ENCODE assay signal across 13 cellular contexts in genomic region chr21:38988211-38989096, GRCh38.
DNase-seq lines count a peak whose midpoint lies in the region; ATAC-seq, FAIRE-seq and TF ChIP-seq lines count a peak whose summit lies in the region.
"Had no signal": no experiment of that assay in that cellular context is flagged by ENCODE, and none has a peak within 500 bp of the region (broad histone marks: within the 10 kb centered on the region; RNA-seq: fewer than 3 reads in every experiment).

No MANE protein-coding gene starts in this region.

- peaks cover 0 to 5% (median 0%) of the 10 kb centered on the region in 9 donors for H3K9me3 Mint-ChIP-seq in naive thymus-derived CD8-positive, alpha-beta T cell
- H3K9me3 Mint-ChIP-seq: activated naive CD8-positive, alpha-beta T cell treated with anti-CD3 and anti-CD28 coated beads, Interleukin-2, amount 10 ng/mL, durations not matched to agents 7 days and 5 days had no signal

- H3K27ac ChIP-seq in DOHH2 (ENCODE audit: low read depth, low read length), result no peak overlapping the region
- H3K27ac ChIP-seq in rectal smooth muscle tissue (ENCODE audit: low read depth, low read length), result peak overlapping the region; percentile 64
- no peak overlapping the region for H3K27ac ChIP-seq in lower lobe of right lung
- H3K27ac ChIP-seq: esophagus muscularis mucosa, SJSA1 had no signal

- H3K27me3 ChIP-seq in DOHH2 (ENCODE audit: control insufficient read depth, low read length) (peaks cover 55% of the 10 kb centered on the region), bronchial epithelial cell (ENCODE audit: control insufficient read depth, insufficient read depth, low read length) (no peaks in the 10 kb centered on the region), rectal smooth muscle tissue (ENCODE audit: control insufficient read depth, insufficient read depth, low read length) (no peaks in the 10 kb centered on the region), lower lobe of right lung (ENCODE audit: low read depth) (no peaks in the 10 kb centered on the region)
- H3K27me3 ChIP-seq: esophagus muscularis mucosa, SJSA1 had no signal

- peak overlapping the region in 1 of 10 donors; percentile 40 for H3K27ac Mint-ChIP-seq in naive thymus-derived CD8-positive, alpha-beta T cell
- H3K27ac Mint-ChIP-seq: activated naive CD8-positive, alpha-beta T cell treated with anti-CD3 and anti-CD28 coated beads, Interleukin-2, amount 10 ng/mL, durations not matched to agents 7 days and 5 days had no signal

- H3K4me3 ChIP-seq in DOHH2 (ENCODE audit: low read length) (no peak overlapping the region), bronchial epithelial cell (ENCODE audit: low read depth, low read length) (no peak overlapping the region), rectal smooth muscle tissue (ENCODE audit: low read length) (no peak overlapping the region), lower lobe of right lung (no peak overlapping the region)
- H3K4me3 ChIP-seq: esophagus muscularis mucosa, SJSA1 had no signal

- H3F3A ChIP-seq in DOHH2 (ENCODE audit: control insufficient read depth, insufficient read depth), result no peaks in the 10 kb centered on the region

- H3K9me2 ChIP-seq in DOHH2 (replicated peaks; ENCODE audit: control insufficient read depth, low read length), result no peaks in the 10 kb centered on the region

- intact Hi-C loops in lower lobe of right lung (cut with DNase I), result no loop called here

- DNase-seq in NCI-H2107 (lab: John Stamatoyannopoulos, UW), result peak; percentile 59
- DNase-seq in bronchial epithelial cell (ENCODE audit: low read depth), result peak; percentile 30
- no peak for DNase-seq in lower lobe of right lung
- no peak for DNase-seq in naive thymus-derived CD8-positive, alpha-beta T cell
- DNase-seq: activated naive CD8-positive, alpha-beta T cell treated with anti-CD3 and anti-CD28 coated beads, Interleukin-2, amount 10 ng/mL, durations not matched to agents 7 days and 5 days; stimulated activated CD4-positive, alpha-beta T cell treated with anti-CD3 and anti-CD28 coated beads, Interleukin-4, amount 100 ng/mL, for 4 hours; stimulated activated naive CD4-positive, alpha-beta T cell had no signal

- peaks cover 34 to 65% (median 49%) of the 10 kb centered on the region in 5 donors for H3K27me3 Mint-ChIP-seq in naive thymus-derived CD8-positive, alpha-beta T cell

- peaks cover 25% of the 10 kb centered on the region for H3K4me1 ChIP-seq in DOHH2 (ENCODE audit: control insufficient read depth, low read length)
- H3K4me1 ChIP-seq in rectal smooth muscle tissue (ENCODE audit: control insufficient read depth, insufficient read depth, low read length), result peaks cover 48% of the 10 kb centered on the region
- H3K4me1 ChIP-seq in lower lobe of right lung, result peaks cover 94% of the 10 kb centered on the region

- no peak overlapping the region for H3K4me3 Mint-ChIP-seq in naive thymus-derived CD8-positive, alpha-beta T cell
- H3K4me3 Mint-ChIP-seq: activated naive CD8-positive, alpha-beta T cell treated with anti-CD3 and anti-CD28 coated beads, Interleukin-2, amount 10 ng/mL, durations not matched to agents 7 days and 5 days had no signal

- no peaks in the 10 kb centered on the region for H3K9me3 ChIP-seq in DOHH2 (ENCODE audit: control insufficient read depth, insufficient read depth, low read length)
- no peaks in the 10 kb centered on the region for H3K9me3 ChIP-seq in lower lobe of right lung
- H3K9me3 ChIP-seq: esophagus muscularis mucosa, SJSA1 had no signal

- FAIRE-seq in bronchial epithelial cell (lab: Jason Lieb, UNC), result no peak

- no peaks in the 10 kb centered on the region for H3K79me2 ChIP-seq in DOHH2 (ENCODE audit: control insufficient read depth, low read length)

- H3K4me1 Mint-ChIP-seq in naive thymus-derived CD8-positive, alpha-beta T cell, result peaks cover 10 to 18% (median 13%) of the 10 kb centered on the region in 4 donors

- POLR2A ChIA-PET in naive thymus-derived CD8-positive, alpha-beta T cell (lab: Charles Lee), result no interaction called here

- no peak overlapping the region for H3K9ac ChIP-seq in rectal smooth muscle tissue (ENCODE audit: low read length)

- no peaks in the 10 kb centered on the region for H3K36me3 Mint-ChIP-seq in naive thymus-derived CD8-positive, alpha-beta T cell

- H4K20me1 ChIP-seq in DOHH2 (ENCODE audit: control insufficient read depth, insufficient read depth, low read depth, low read length), result no peaks in the 10 kb centered on the region

- ATAC-seq in GM21825 (IDR thresholded peaks at IDR 0.05; ENCODE audit: unreplicated experiment), result no peak
- ATAC-seq in HG02759 (IDR thresholded peaks at IDR 0.05; ENCODE audit: unreplicated experiment), result no peak
- no peak for ATAC-seq in lower lobe of right lung
- ATAC-seq in naive thymus-derived CD8-positive, alpha-beta T cell, result no peak

- H3K36me3 ChIP-seq in DOHH2 (ENCODE audit: control insufficient read depth, low read length), result no peaks in the 10 kb centered on the region
- no peaks in the 10 kb centered on the region for H3K36me3 ChIP-seq in bronchial epithelial cell (ENCODE audit: control insufficient read depth, insufficient read depth, low read length)
- no peaks in the 10 kb centered on the region for H3K36me3 ChIP-seq in rectal smooth muscle tissue (ENCODE audit: control insufficient read depth, insufficient read depth, low read length)
- no peaks in the 10 kb centered on the region for H3K36me3 ChIP-seq in lower lobe of right lung
- H3K36me3 ChIP-seq: esophagus muscularis mucosa, SJSA1 had no signal

- TF ChIP-seq CTCF in DOHH2 (IDR thresholded peaks at IDR 0.05; ENCODE audit: low read depth, low read length, poor library complexity, severe bottlenecking) (no peak), bronchial epithelial cell (IDR thresholded peaks at IDR 0.05; ENCODE audit: insufficient read depth, low read length, severe bottlenecking) (no peak), lower lobe of right lung (IDR thresholded peaks at IDR 0.05) (no peak)

- peak overlapping the region; percentile 38 for H3K4me2 ChIP-seq in DOHH2 (ENCODE audit: low read length)

Comparison
In these comparisons a context has a peak if more than half of its experiments do, and no peak if none do; other contexts are left out.
1. DNase-seq: peak in NCI-H2107 (single experiment) and bronchial epithelial cell (single experiment); none in lower lobe of right lung (single experiment) and naive thymus-derived CD8-positive, alpha-beta T cell (0 of 10).